Comparison of ENCODE assay signal across 39 cellular contexts in genomic region chrX:149718757-149719156, GRCh38. TPM values are rescaled to one million over a fixed set of nuclear protein-coding genes. Genes with fewer than 3 reads are reported as not detected.
"Had no signal": no experiment of that assay in that cellular context is flagged by ENCODE, and none has a peak within 500 bp of the region (broad histone marks: within the 10 kb centered on the region; RNA-seq: fewer than 3 reads in every experiment).

No MANE protein-coding gene starts in this region.

- H3K9me3 Mint-ChIP-seq: activated CD4-positive, alpha-beta memory T cell treated with anti-CD3 and anti-CD28 coated beads for 36 hours; activated naive CD4-positive, alpha-beta T cell treated with anti-CD3 and anti-CD28 coated beads for 36 hours; activated naive CD4-positive, alpha-beta T cell treated with anti-CD3 and anti-CD28 coated beads, Interleukin-2, amount 50 U/mL, for 24 hours; activated naive CD8-positive, alpha-beta T cell treated with anti-CD3 and anti-CD28 coated beads for 36 hours; activated naive CD8-positive, alpha-beta T cell treated with anti-CD3 and anti-CD28 coated beads, Interleukin-2, amount 50 U/mL, for 24 hours; activated T-helper 1 cell treated with anti-CD3 and anti-CD28 coated beads, Interleukin-12 subunit alpha, Interleukin-12 subunit beta, Interleukin-2, Interleukin-4 antibody, amounts not matched to agents 30 ng/mL and 10 ng/mL and 1 ng/mL, durations not matched to agents 14 hours and 24 hours and 36 hours; activated T-helper 2 cell treated with anti-CD3 and anti-CD28 coated beads, Interferon-gamma antibody, Interleukin-2, Interleukin-4, amounts not matched to agents 10 μg/mL and 5 μg/mL and 100 μg/mL, durations not matched to agents 14 hours and 24 hours and 36 hours; effector memory CD8-positive, alpha-beta T cell; WTC11 had no signal

- H3K27ac Mint-ChIP-seq: activated CD4-positive, alpha-beta memory T cell treated with anti-CD3 and anti-CD28 coated beads for 36 hours; activated CD8-positive, alpha-beta memory T cell treated with anti-CD3 and anti-CD28 coated beads, Interleukin-2, amount 10 ng/mL, durations not matched to agents 7 days and 5 days; activated CD8-positive, alpha-beta T cell treated with anti-CD3 and anti-CD28 coated beads, Interleukin-2, amount 10 ng/mL, durations not matched to agents 7 days and 5 days; activated naive CD4-positive, alpha-beta T cell treated with anti-CD3 and anti-CD28 coated beads for 36 hours; activated naive CD4-positive, alpha-beta T cell treated with anti-CD3 and anti-CD28 coated beads, Interleukin-2, amount 50 U/mL, for 24 hours; activated naive CD8-positive, alpha-beta T cell treated with anti-CD3 and anti-CD28 coated beads for 36 hours; activated naive CD8-positive, alpha-beta T cell treated with anti-CD3 and anti-CD28 coated beads, Interleukin-2, amount 50 U/mL, for 24 hours; activated T-helper 1 cell treated with anti-CD3 and anti-CD28 coated beads, Interleukin-12 subunit alpha, Interleukin-12 subunit beta, Interleukin-2, Interleukin-4 antibody, amounts not matched to agents 30 ng/mL and 10 ng/mL and 1 ng/mL, durations not matched to agents 14 hours and 24 hours and 36 hours; activated T-helper 2 cell treated with anti-CD3 and anti-CD28 coated beads, Interferon-gamma antibody, Interleukin-2, Interleukin-4, amounts not matched to agents 10 μg/mL and 5 μg/mL and 100 μg/mL, durations not matched to agents 14 hours and 24 hours and 36 hours; effector memory CD8-positive, alpha-beta T cell; WTC11 had no signal

- H3K4me3 ChIP-seq: adrenal gland, body of pancreas, esophagus squamous epithelium, gastroesophageal sphincter, heart right ventricle, hepatocyte had no signal

- H3K36me3 Mint-ChIP-seq: activated CD4-positive, alpha-beta memory T cell treated with anti-CD3 and anti-CD28 coated beads for 36 hours; activated CD8-positive, alpha-beta memory T cell treated with anti-CD3 and anti-CD28 coated beads, Interleukin-2, amount 10 ng/mL, durations not matched to agents 7 days and 5 days; activated naive CD4-positive, alpha-beta T cell treated with anti-CD3 and anti-CD28 coated beads, Interleukin-2, amount 50 U/mL, for 24 hours; activated naive CD8-positive, alpha-beta T cell treated with anti-CD3 and anti-CD28 coated beads for 36 hours; WTC11 had no signal

- H3K4me3 Mint-ChIP-seq: activated CD4-positive, alpha-beta memory T cell treated with anti-CD3 and anti-CD28 coated beads for 36 hours; activated CD8-positive, alpha-beta memory T cell treated with anti-CD3 and anti-CD28 coated beads, Interleukin-2, amount 10 ng/mL, durations not matched to agents 7 days and 5 days; activated CD8-positive, alpha-beta T cell treated with anti-CD3 and anti-CD28 coated beads, Interleukin-2, amount 10 ng/mL, durations not matched to agents 7 days and 5 days; activated naive CD4-positive, alpha-beta T cell treated with anti-CD3 and anti-CD28 coated beads for 36 hours; activated naive CD4-positive, alpha-beta T cell treated with anti-CD3 and anti-CD28 coated beads, Interleukin-2, amount 50 U/mL, for 24 hours; activated naive CD8-positive, alpha-beta T cell treated with anti-CD3 and anti-CD28 coated beads for 36 hours; activated naive CD8-positive, alpha-beta T cell treated with anti-CD3 and anti-CD28 coated beads, Interleukin-2, amount 50 U/mL, for 24 hours; activated T-helper 1 cell treated with anti-CD3 and anti-CD28 coated beads, Interleukin-12 subunit alpha, Interleukin-12 subunit beta, Interleukin-2, Interleukin-4 antibody, amounts not matched to agents 30 ng/mL and 10 ng/mL and 1 ng/mL, durations not matched to agents 14 hours and 24 hours and 36 hours; effector memory CD8-positive, alpha-beta T cell; WTC11 had no signal

- H3K27me3 ChIP-seq: adrenal gland, body of pancreas, esophagus squamous epithelium, gastroesophageal sphincter, heart right ventricle, hepatocyte had no signal

- H3K36me3 ChIP-seq: adrenal gland, esophagus squamous epithelium, gastroesophageal sphincter, heart right ventricle had no signal

- DNase-seq: activated CD4-positive, alpha-beta memory T cell treated with anti-CD3 and anti-CD28 coated beads for 36 hours; activated CD4-positive, alpha-beta T cell treated with anti-CD3 and anti-CD28 coated beads for 1 hour; activated CD4-positive, alpha-beta T cell treated with anti-CD3 and anti-CD28 coated beads for 4 hours; activated CD4-positive, alpha-beta T cell treated with anti-CD3 and anti-CD28 coated beads, Interleukin-2, amount 50 U/mL, for 1 hour; activated CD8-positive, alpha-beta memory T cell treated with anti-CD3 and anti-CD28 coated beads, Interleukin-2, amount 10 ng/mL, durations not matched to agents 7 days and 5 days; activated CD8-positive, alpha-beta memory T cell treated with anti-CD3 and anti-CD28 coated beads, Interleukin-2, amount 50 U/mL, for 4 hours; activated CD8-positive, alpha-beta T cell treated with anti-CD3 and anti-CD28 coated beads, Interleukin-2, amount 10 ng/mL, durations not matched to agents 7 days and 5 days; activated effector memory CD4-positive, alpha-beta T cell treated with anti-CD3 and anti-CD28 coated beads, Interleukin-2, amount 50 U/mL, for 16 hours; activated naive CD4-positive, alpha-beta T cell treated with anti-CD3 and anti-CD28 coated beads for 36 hours; activated naive CD8-positive, alpha-beta T cell treated with anti-CD3 and anti-CD28 coated beads for 36 hours; activated naive CD8-positive, alpha-beta T cell treated with anti-CD3 and anti-CD28 coated beads, Interleukin-2, amount 50 U/mL, for 24 hours; activated T-cell treated with anti-CD3 and anti-CD28 coated beads, Interleukin-2, amount 50 U/mL, for 1 hour; activated T-cell treated with anti-CD3 and anti-CD28 coated beads, Interleukin-2, amount 50 U/mL, for 48 hours; adrenal gland; amygdala; aorta; body of pancreas; cerebellar nuclear complex; cortex of kidney; dermis blood vessel endothelial cell; effector CD4-positive, alpha-beta T cell; effector memory CD8-positive, alpha-beta T cell; esophagus squamous epithelium; foreskin melanocyte; heart right ventricle; T-helper 2 cell had no signal

- H3K27ac ChIP-seq: adrenal gland, body of pancreas, epithelial cell of prostate, esophagus squamous epithelium, gastroesophageal sphincter, heart right ventricle, hepatocyte had no signal

- H3K4me1 Mint-ChIP-seq: activated CD8-positive, alpha-beta memory T cell treated with anti-CD3 and anti-CD28 coated beads, Interleukin-2, amount 10 ng/mL, durations not matched to agents 7 days and 5 days; activated naive CD4-positive, alpha-beta T cell treated with anti-CD3 and anti-CD28 coated beads, Interleukin-2, amount 50 U/mL, for 24 hours; activated naive CD8-positive, alpha-beta T cell treated with anti-CD3 and anti-CD28 coated beads for 36 hours; activated naive CD8-positive, alpha-beta T cell treated with anti-CD3 and anti-CD28 coated beads, Interleukin-2, amount 50 U/mL, for 24 hours had no signal

- H3K4me1 ChIP-seq: adrenal gland, esophagus squamous epithelium, gastroesophageal sphincter, heart right ventricle had no signal

- H3K9me3 ChIP-seq: adrenal gland, body of pancreas, esophagus squamous epithelium, gastroesophageal sphincter, heart right ventricle had no signal

- H3K27me3 Mint-ChIP-seq: activated CD4-positive, alpha-beta memory T cell treated with anti-CD3 and anti-CD28 coated beads for 36 hours; activated CD8-positive, alpha-beta memory T cell treated with anti-CD3 and anti-CD28 coated beads, Interleukin-2, amount 10 ng/mL, durations not matched to agents 7 days and 5 days; activated naive CD4-positive, alpha-beta T cell treated with anti-CD3 and anti-CD28 coated beads, Interleukin-2, amount 50 U/mL, for 24 hours; activated naive CD8-positive, alpha-beta T cell treated with anti-CD3 and anti-CD28 coated beads for 36 hours; activated naive CD8-positive, alpha-beta T cell treated with anti-CD3 and anti-CD28 coated beads, Interleukin-2, amount 50 U/mL, for 24 hours; effector memory CD8-positive, alpha-beta T cell had no signal

RNA-seq across cellular contexts. Expression of gene MAGEA11, which starts 6.9 kb away (rescaled TPM):
- total RNA-seq: activated CD4-positive, alpha-beta memory T cell treated with anti-CD3 and anti-CD28 coated beads for 36 hours; activated CD8-positive, alpha-beta memory T cell treated with anti-CD3 and anti-CD28 coated beads for 36 hours; activated CD8-positive, alpha-beta memory T cell treated with anti-CD3 and anti-CD28 coated beads, Interleukin-2, amount 10 ng/mL, durations not matched to agents 7 days and 5 days; activated CD8-positive, alpha-beta T cell treated with anti-CD3 and anti-CD28 coated beads, Interleukin-2, amount 10 ng/mL, durations not matched to agents 7 days and 5 days; activated naive CD4-positive, alpha-beta T cell treated with anti-CD3 and anti-CD28 coated beads for 36 hours; activated naive CD8-positive, alpha-beta T cell treated with anti-CD3 and anti-CD28 coated beads for 36 hours; activated T-helper 1 cell treated with anti-CD3 and anti-CD28 coated beads, Interleukin-12 subunit alpha, Interleukin-12 subunit beta, Interleukin-2, Interleukin-4 antibody, amounts not matched to agents 30 ng/mL and 10 ng/mL and 1 ng/mL, durations not matched to agents 14 hours and 24 hours and 36 hours; activated T-helper 2 cell treated with anti-CD3 and anti-CD28 coated beads, Interferon-gamma antibody, Interleukin-2, Interleukin-4, amounts not matched to agents 10 μg/mL and 5 μg/mL and 100 μg/mL, durations not matched to agents 14 hours and 24 hours and 36 hours; adrenal gland; aorta; body of pancreas; dermis blood vessel endothelial cell; endothelial cell of umbilical vein; fibroblast of lung; fibroblast of villous mesenchyme; gastroesophageal sphincter; glomerular endothelial cell; heart right ventricle; hepatocyte; T-helper 1 cell treated with Interleukin-12 subunit alpha and Interleukin-12 subunit beta and Interleukin-4 antibody, amounts not matched to agents 30 ng/mL and 1 ng/mL, for 36 hours; WTC11 had no signal
